ENCODE assay signal across 19 cellular contexts in genomic region chr18:59910967-59911366, GRCh38. TPM values are rescaled to one million over a fixed set of nuclear protein-coding genes. Genes with fewer than 3 reads are reported as not detected.
DNase-seq lines count a peak whose midpoint lies in the region; ATAC-seq, FAIRE-seq and TF ChIP-seq lines count a peak whose summit lies in the region.
"Had no signal": no experiment of that assay in that cellular context is flagged by ENCODE, and none has a peak within 500 bp of the region (broad histone marks: within the 10 kb centered on the region; RNA-seq: fewer than 3 reads in every experiment).

No MANE protein-coding gene starts in this region.

- H3K27me3 Mint-ChIP-seq in osteocyte (ENCODE audit: unreplicated experiment): no peaks in the 10 kb centered on the region

- H4K20me1 ChIP-seq in PC-3 (ENCODE audit: low read length) (no peaks in the 10 kb centered on the region), fibroblast of lung (ENCODE audit: control insufficient read depth, extremely low read depth, insufficient read depth, low read length) (no peaks in the 10 kb centered on the region)

- CTCF ChIA-PET in PC-3 (lab: Charles Lee): no interaction called here

- H3F3A ChIP-seq in PC-3 (ENCODE audit: low read length, unreplicated experiment): no peaks in the 10 kb centered on the region

- H3K9me3 ChIP-seq in PC-3 (ENCODE audit: low read length) (no peaks in the 10 kb centered on the region), fibroblast of lung (ENCODE audit: control insufficient read depth, insufficient read depth, low read depth, low read length) (no peaks in the 10 kb centered on the region), esophagus squamous epithelium (no peaks in the 10 kb centered on the region)
- H3K9me3 ChIP-seq: BE2C, breast epithelium, lower lobe of right lung had no signal

- no TSS peak for BruUV-seq in PC-3 (replicated peaks; lab: Mats Ljungman, UMichigan)

- H3K27ac ChIP-seq in PC-3 (ENCODE audit: low read length): no peak overlapping the region
- H3K27ac ChIP-seq in fibroblast of lung (ENCODE audit: insufficient read depth, low read length): peak overlapping the region; percentile 28
- H3K27ac ChIP-seq in esophagus squamous epithelium: no peak overlapping the region
- H3K27ac ChIP-seq: breast epithelium, lower lobe of right lung had no signal

- no peaks in the 10 kb centered on the region for H3K79me2 ChIP-seq in PC-3 (ENCODE audit: low read length)
- H3K79me2 ChIP-seq in fibroblast of lung (ENCODE audit: control insufficient read depth, insufficient read depth, low read length): no peaks in the 10 kb centered on the region

- no peak overlapping the region for H3K4me3 Mint-ChIP-seq in osteocyte (ENCODE audit: unreplicated experiment)
- H3K4me3 Mint-ChIP-seq: activated CD4-positive, alpha-beta T cell treated with anti-CD3 and anti-CD28 coated beads, Interleukin-2, amount 10 ng/mL, durations not matched to agents 7 days and 5 days had no signal

- no peak for ATAC-seq in PC-3

- H3K4me3 ChIP-seq in PC-3 (ENCODE audit: low read length) (no peak overlapping the region), fibroblast of lung (replicated peaks in 1 of 4; ENCODE audit: control extremely low read depth in 1 of 4, insufficient read depth in 1 of 4, low read depth in 3 of 4, low read length in 4 of 4) (no peak overlapping the region), esophagus squamous epithelium (no peak overlapping the region)
- H3K4me3 ChIP-seq: breast epithelium, lower lobe of right lung had no signal

- H3K4me1 ChIP-seq in PC-3 (ENCODE audit: insufficient read depth, low read length) (peaks cover 37% of the 10 kb centered on the region), fibroblast of lung (ENCODE audit: control insufficient read depth, extremely low read depth, insufficient read depth, low read length) (peaks cover 14% of the 10 kb centered on the region), esophagus squamous epithelium (peaks cover 0 to 20% (median 10%) of the 10 kb centered on the region in 3 donors)
- H3K4me1 ChIP-seq: breast epithelium, lower lobe of right lung had no signal

- peaks cover 4% of the 10 kb centered on the region for H3K9me3 Mint-ChIP-seq in osteocyte (ENCODE audit: unreplicated experiment)

- H3K27me3 ChIP-seq in PC-3 (ENCODE audit: low read length) (no peaks in the 10 kb centered on the region), fibroblast of lung (ENCODE audit: control insufficient read depth, insufficient read depth, low read length) (no peaks in the 10 kb centered on the region), esophagus squamous epithelium (peaks cover 0 to 19% (median 0%) of the 10 kb centered on the region in 4 donors)
- H3K27me3 ChIP-seq: BE2C had no signal

- no peak overlapping the region for H2AFZ ChIP-seq in PC-3 (ENCODE audit: low read length)
- no peak overlapping the region for H2AFZ ChIP-seq in fibroblast of lung (ENCODE audit: low read length)

- H3K36me3 ChIP-seq in PC-3 (ENCODE audit: low read depth, low read length) (no peaks in the 10 kb centered on the region), fibroblast of lung (ENCODE audit: control insufficient read depth, insufficient read depth, low read length) (no peaks in the 10 kb centered on the region), esophagus squamous epithelium (no peaks in the 10 kb centered on the region)
- H3K36me3 ChIP-seq: BE2C, breast epithelium, lower lobe of right lung had no signal

- peak overlapping the region; percentile 59; the same call in 1 of the 2 replicates for H3K4me2 ChIP-seq in PC-3 (ENCODE audit: low read length)
- H3K4me2 ChIP-seq in fibroblast of lung (ENCODE audit: extremely low read depth, insufficient read depth, low read length): no peak overlapping the region

- no peak for DNase-seq in GM12892 (ENCODE audit: insufficient read length)
- DNase-seq in PC-3: no peak
- peak; percentile 78 to 83 for DNase-seq in fibroblast of lung (ENCODE audit: low read depth in 2 of 2)
- no peak for DNase-seq in osteocyte (ENCODE audit: extremely low spot score, unreplicated experiment)
- no peak for DNase-seq in CD1c-positive myeloid dendritic cell (ENCODE audit: extremely low spot score)
- no peak for DNase-seq in AG08395 (ENCODE audit: low spot score)
- DNase-seq in NCI-H1417 treated with DMSO at 0.1 percent for 48 hours (lab: John Stamatoyannopoulos, UW): no peak
- DNase-seq in esophagus squamous epithelium (lab: John Stamatoyannopoulos, UW): no peak
- DNase-seq: activated CD4-positive, alpha-beta T cell treated with anti-CD3 and anti-CD28 coated beads, Interleukin-2, amount 10 ng/mL, durations not matched to agents 7 days and 5 days; BE2C; head of caudate nucleus; lower lobe of right lung; NCI-H1694; NCI-H446 treated with DMSO at 0.1 percent for 48 hours; NK-92 treated with Interleukin-12 subunit alpha and Interleukin-12 subunit beta, amount 100 ng/mL, for 24 hours; stimulated activated CD8-positive, alpha-beta memory T cell treated with anti-CD3 and anti-CD28 coated beads, Interleukin-4, amount 100 ng/mL, for 48 hours; SW 1271 had no signal

- peak; percentile 44 for FAIRE-seq in GM12892 (lab: Jason Lieb, UNC)
- FAIRE-seq: G401.6 had no signal

- WGBS in esophagus squamous epithelium, 2 donors: 68 to 72% methylated on average over 2 of the region's 2 CpGs

- H3K9ac ChIP-seq in PC-3 (ENCODE audit: low read length): no peak overlapping the region
- H3K9ac ChIP-seq in fibroblast of lung (ENCODE audit: insufficient read depth, low read length): no peak overlapping the region

- peaks cover 60% of the 10 kb centered on the region for H3K4me1 Mint-ChIP-seq in osteocyte (ENCODE audit: unreplicated experiment)

- no peak for TF ChIP-seq POLR2A in GM12892 (IDR thresholded peaks at IDR 0.05; ENCODE audit: low read depth, low read length)
- no peak for TF ChIP-seq POLR2A in esophagus squamous epithelium (IDR thresholded peaks at IDR 0.05)

- peaks cover 3% of the 10 kb centered on the region for H3K36me3 Mint-ChIP-seq in osteocyte (ENCODE audit: unreplicated experiment)

- POLR2A ChIA-PET in PC-3 (lab: Charles Lee; ENCODE audit: unreplicated experiment): interaction anchor here (0.5 to 1.0 kb wide), 3 partner anchors 11 to 186 kb away, joined by 3 to 5 read pairs (median 3); no protein-coding TSS in a partner anchor

- peak overlapping the region; percentile 48 for H3K27ac Mint-ChIP-seq in osteocyte (ENCODE audit: unreplicated experiment)
- H3K27ac Mint-ChIP-seq: activated CD4-positive, alpha-beta T cell treated with anti-CD3 and anti-CD28 coated beads, Interleukin-2, amount 10 ng/mL, durations not matched to agents 7 days and 5 days had no signal

- TF ChIP-seq CTCF in PC-3 (conservative IDR thresholded peaks at IDR 0.05; ENCODE audit: low read depth, low read length): no peak
- no peak for TF ChIP-seq CTCF in fibroblast of lung (conservative IDR thresholded peaks at IDR 0.05 in 1 of 2, IDR thresholded peaks at IDR 0.05 in 1 of 2; ENCODE audit: low read depth in 1 of 2, low read length in 2 of 2)
- no peak for TF ChIP-seq CTCF in osteocyte (IDR thresholded peaks at IDR 0.05)
- TF ChIP-seq CTCF in esophagus squamous epithelium (IDR thresholded peaks at IDR 0.05): no peak

- no peaks in the 10 kb centered on the region for H3K9me2 ChIP-seq in PC-3 (replicated peaks; ENCODE audit: low read length)

- intact Hi-C loops in PC-3 (cut with micrococcal nuclease): no loop called here
- intact Hi-C loops in esophagus squamous epithelium (cut with DNase I): no loop called here

RNA-seq across cellular contexts. Expression of gene PMAIP1, which starts 11.2 kb away (rescaled TPM):
- 133 TPM for polyA plus RNA-seq in GM12892 (2012; ENCODE audit: missing spikeins)
- total RNA-seq in PC-3 (2014; rRNA removed) (39.2 and 41.5 TPM in 2 replicates), fibroblast of lung (29.8 and 34.7 TPM in 2 replicates), osteocyte (23.0 and 24.4 TPM in 2 replicates), esophagus squamous epithelium (10 to 100 TPM in 1 of 4 donors, 1 to 10 TPM in 3; 6.9 to 12.5 (median 7.8) TPM)
- 8.5 and 15.9 TPM in 2 replicates for polyA plus RNA-seq in fibroblast of lung
- 6.9 and 14.8 TPM in 2 replicates for polyA plus RNA-seq in fibroblast of lung (2012)
- 0.16 and 1.5 TPM in 2 replicates for polyA minus RNA-seq in fibroblast of lung (ENCODE audit: low replicate concordance)

Comparison
In these comparisons a context has a peak if more than half of its experiments do, and no peak if none do; other contexts are left out.
1. DNase-seq: peak in fibroblast of lung (2 of 2); none in GM12892 (single experiment), PC-3 (single experiment), osteocyte (single experiment), CD1c-positive myeloid dendritic cell (single experiment), AG08395 (single experiment), NCI-H1417 treated with DMSO at 0.1 percent for 48 hours (single experiment) and esophagus squamous epithelium (single experiment).